ENCODE assay signal across 6 cellular contexts in genomic region chr5:174374206-174374605, GRCh38.
"Had no signal": no experiment of that assay in that cellular context is flagged by ENCODE, and none has a peak within 500 bp of the region (broad histone marks: within the 10 kb centered on the region; RNA-seq: fewer than 3 reads in every experiment).

No MANE protein-coding gene starts in this region.

- DNase-seq: H9, HCEC 1CT, IMR-90, KG1 had no signal

- ATAC-seq: GM23338, K562 had no signal

- H3K9me3 Mint-ChIP-seq: GM23338, H9 had no signal

- H3K4me3 ChIP-seq: GM23338, K562 had no signal

- H3K27ac Mint-ChIP-seq: GM23338, H9 had no signal

- H3K4me2 ChIP-seq: GM23338 had no signal

- H3K4me3 Mint-ChIP-seq: GM23338, H9 had no signal

- H3K4me1 Mint-ChIP-seq: GM23338, H9 had no signal

- H2AFZ ChIP-seq: GM23338 had no signal
